9 cellular contexts compared by ENCODE assay signal in the genomic region with DNA sequence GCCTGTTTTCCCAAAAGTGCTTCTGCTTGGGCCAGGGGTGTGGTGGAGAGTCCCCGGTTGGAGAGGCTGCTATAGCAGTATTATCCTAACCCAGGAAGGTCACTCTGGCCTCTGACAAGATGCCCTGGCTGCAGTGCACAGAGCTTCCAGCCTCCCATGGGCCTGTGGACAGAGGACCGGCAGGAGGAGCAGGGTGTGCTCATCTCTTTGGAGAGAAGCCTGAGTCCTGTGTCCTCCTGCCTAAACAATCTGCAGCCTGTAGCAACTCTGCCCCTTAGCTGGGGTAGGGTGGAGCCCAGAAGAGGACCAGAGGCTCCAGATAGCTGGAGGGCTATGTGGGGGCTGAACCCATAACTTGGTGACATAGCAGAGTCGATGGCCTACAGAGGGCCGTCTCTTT.
A peak's percentile ranks its signal among the peaks of the same experiment; 100 is the strongest.
DNase-seq lines count a peak whose midpoint lies in the region; ATAC-seq and TF ChIP-seq lines count a peak whose summit lies in the region.
"Had no signal": no experiment of that assay in that cellular context is flagged by ENCODE, and none has a peak within 500 bp of the region (broad histone marks: within the 10 kb centered on the region; RNA-seq: fewer than 3 reads in every experiment).

No MANE protein-coding gene starts in this region.

- CTCF ChIA-PET in PC-3 (lab: Charles Lee): no interaction called here

- TF ChIP-seq CTCF in PC-3 (conservative IDR thresholded peaks at IDR 0.05; ENCODE audit: low read depth, low read length) (no peak), nephron (IDR thresholded peaks at IDR 0.05; ENCODE audit: unreplicated experiment in 3 of 3) (no peak), WERI-Rb-1 (IDR thresholded peaks at IDR 0.05; ENCODE audit: low read depth, low read length) (no peak)

- H3K4me1 Mint-ChIP-seq in effector memory CD8-positive, alpha-beta T cell (ENCODE audit: low read depth in 2 of 2): peaks cover 77 to 85% of the 10 kb centered on the region in 2 donors
- peaks cover 60% of the 10 kb centered on the region for H3K4me1 Mint-ChIP-seq in nephron

- H3K9me3 Mint-ChIP-seq in effector memory CD8-positive, alpha-beta T cell: no peaks in the 10 kb centered on the region
- no peaks in the 10 kb centered on the region for H3K9me3 Mint-ChIP-seq in nephron
- H3K9me3 Mint-ChIP-seq: CD14-positive monocyte had no signal

- peaks cover 27% of the 10 kb centered on the region for H3K4me1 ChIP-seq in PC-3 (ENCODE audit: insufficient read depth, low read length)

- peaks cover 28% of the 10 kb centered on the region for H3K36me3 ChIP-seq in PC-3 (ENCODE audit: low read depth, low read length)
- H3K36me3 ChIP-seq in WERI-Rb-1: no peaks in the 10 kb centered on the region

- H3K9me2 ChIP-seq in PC-3 (replicated peaks; ENCODE audit: low read length): no peaks in the 10 kb centered on the region

- H3K27me3 ChIP-seq in PC-3 (ENCODE audit: low read length) (no peaks in the 10 kb centered on the region), WERI-Rb-1 (ENCODE audit: insufficient read depth, low read depth, severe bottlenecking) (no peaks in the 10 kb centered on the region)

- H3K4me3 ChIP-seq in PC-3 (ENCODE audit: low read length) (no peak overlapping the region), WERI-Rb-1 (ENCODE audit: low read depth, low read length) (no peak overlapping the region)

- H3K27ac Mint-ChIP-seq in effector memory CD8-positive, alpha-beta T cell: peak overlapping the region; percentile 87 to 94
- H3K27ac Mint-ChIP-seq in nephron: peak overlapping the region; percentile 90 to 97 (median 95)

- H2AFZ ChIP-seq in PC-3 (ENCODE audit: low read length): no peak overlapping the region

- H3K36me3 Mint-ChIP-seq in effector memory CD8-positive, alpha-beta T cell (ENCODE audit: insufficient read depth): peaks cover 6% of the 10 kb centered on the region
- H3K36me3 Mint-ChIP-seq in nephron (ENCODE audit: low read depth): no peaks in the 10 kb centered on the region

- H4K20me1 ChIP-seq in PC-3 (ENCODE audit: low read length): peaks cover 93% of the 10 kb centered on the region

- intact Hi-C loops in PC-3 (cut with micrococcal nuclease): no loop called here

- POLR2A ChIA-PET in PC-3 (lab: Charles Lee; ENCODE audit: unreplicated experiment): no interaction called here

- H3F3A ChIP-seq in PC-3 (ENCODE audit: low read length, unreplicated experiment): peaks cover 10% of the 10 kb centered on the region

- no peak overlapping the region for H3K4me2 ChIP-seq in PC-3 (ENCODE audit: low read length)

- DNase-seq in AG20443 (ENCODE audit: low spot score): peak; percentile 48
- DNase-seq in PC-3: no peak
- DNase-seq in effector memory CD8-positive, alpha-beta T cell: no peak
- DNase-seq in D341Med (ENCODE audit: low spot score): no peak
- DNase-seq in NCI-H146 (lab: John Stamatoyannopoulos, UW): no peak
- DNase-seq in WERI-Rb-1: no peak
- no peak for DNase-seq in anterior cingulate cortex (lab: John Stamatoyannopoulos, UW)

- peak overlapping the region in 1 of 2 donors; percentile 74 for H3K4me3 Mint-ChIP-seq in effector memory CD8-positive, alpha-beta T cell
- no peak overlapping the region for H3K4me3 Mint-ChIP-seq in nephron
- H3K4me3 Mint-ChIP-seq: CD14-positive monocyte had no signal

- H3K9me3 ChIP-seq in PC-3 (ENCODE audit: low read length) (no peaks in the 10 kb centered on the region), WERI-Rb-1 (ENCODE audit: severe bottlenecking) (no peaks in the 10 kb centered on the region)

- no peak overlapping the region for H3K9ac ChIP-seq in PC-3 (ENCODE audit: low read length)

- peaks cover 100% of the 10 kb centered on the region for H3K79me2 ChIP-seq in PC-3 (ENCODE audit: low read length)

- peak overlapping the region; percentile 12 for H3K27ac ChIP-seq in PC-3 (ENCODE audit: low read length)
- no peak overlapping the region for H3K27ac ChIP-seq in WERI-Rb-1

- no peaks in the 10 kb centered on the region for H3K27me3 Mint-ChIP-seq in effector memory CD8-positive, alpha-beta T cell
- H3K27me3 Mint-ChIP-seq in nephron (ENCODE audit: low read depth): no peaks in the 10 kb centered on the region

- BruUV-seq in PC-3 (replicated peaks; lab: Mats Ljungman, UMichigan): TSS peak; percentile 8

- no peak for ATAC-seq in PC-3
- ATAC-seq in effector memory CD8-positive, alpha-beta T cell (replicated peaks): no peak
